In genomic region chr2:240437181-240437860, GRCh38 we compare ENCODE assay signal across 9 cellular contexts. TPM values are rescaled to one million over a fixed set of nuclear protein-coding genes. Genes with fewer than 3 reads are reported as not detected.
DNase-seq lines count a peak whose midpoint lies in the region; ATAC-seq and TF ChIP-seq lines count a peak whose summit lies in the region.
"Had no signal": no experiment of that assay in that cellular context is flagged by ENCODE, and none has a peak within 500 bp of the region (broad histone marks: within the 10 kb centered on the region; RNA-seq: fewer than 3 reads in every experiment).

No MANE protein-coding gene starts in this region.

- ATAC-seq in CD4-positive, CD25-positive, alpha-beta regulatory T cell (ENCODE audit: low read depth in 2 of 2) = no peak
- ATAC-seq in RWPE2 (ENCODE audit: low read depth) (no peak), HG02981 (IDR thresholded peaks at IDR 0.05; ENCODE audit: unreplicated experiment) (no peak)

- no peak overlapping the region for H3K27ac ChIP-seq in CD4-positive, CD25-positive, alpha-beta regulatory T cell (ENCODE audit: insufficient read depth, low read length, poor library complexity, severe bottlenecking)
- peak overlapping the region; percentile 96 for H3K27ac ChIP-seq in RWPE2 (ENCODE audit: poor library complexity, severe bottlenecking)
- H3K27ac ChIP-seq in ovary = no peak overlapping the region

- H3K27me3 Mint-ChIP-seq in CD4-positive, CD25-positive, alpha-beta regulatory T cell = peaks cover 17% of the 10 kb centered on the region

- WGBS in ovary, 3 donors = 71 to 75% (median 74%) methylated on average over 10 to 12 of the region's 12 CpGs

- no peak for TF ChIP-seq CTCF in RWPE2 (IDR thresholded peaks at IDR 0.05; ENCODE audit: poor library complexity, severe bottlenecking)
- no peak for TF ChIP-seq CTCF in fibroblast of villous mesenchyme (IDR thresholded peaks at IDR 0.05; ENCODE audit: insufficient read depth, low read depth, low read length)
- TF ChIP-seq CTCF in ovary (IDR thresholded peaks at IDR 0.05) = no peak

- no peak for TF ChIP-seq EP300 in ovary (IDR thresholded peaks at IDR 0.05)

- peaks cover 0 to 1% (median 0%) of the 10 kb centered on the region in 7 donors for H3K9me3 Mint-ChIP-seq in CD4-positive, CD25-positive, alpha-beta regulatory T cell

- TF ChIP-seq POLR2A in ovary (IDR thresholded peaks at IDR 0.05) = no peak

- no peak overlapping the region for H3K27ac Mint-ChIP-seq in CD4-positive, CD25-positive, alpha-beta regulatory T cell

- no peak for DNase-seq in CD4-positive, CD25-positive, alpha-beta regulatory T cell
- DNase-seq in RWPE2 (ENCODE audit: low spot score) (peak; percentile 61), fibroblast of villous mesenchyme (ENCODE audit: low read depth) (no peak), ovary (peak in 4 of 5 donors; percentile 28 to 43 (median 38)), DMS53 treated with DMSO at 0.1 percent for 48 hours (lab: John Stamatoyannopoulos, UW; ENCODE audit: unreplicated experiment) (no peak), NCI-H2107 (lab: John Stamatoyannopoulos, UW) (no peak)
- no peak for DNase-seq in activated CD4-positive, alpha-beta T cell treated with anti-CD3 and anti-CD28 coated beads for 48 hours
- DNase-seq: NCI-H1436 treated with DMSO at 0.1 percent for 48 hours had no signal

- H3K4me3 Mint-ChIP-seq in CD4-positive, CD25-positive, alpha-beta regulatory T cell = peak overlapping the region in 3 of 4 donors; percentile 11 to 73 (median 66)

- no peaks in the 10 kb centered on the region for H3K36me3 Mint-ChIP-seq in CD4-positive, CD25-positive, alpha-beta regulatory T cell

- intact Hi-C loops in ovary (cut with DNase I) = loop anchor here in 1 of 4 donors (5.0 kb wide), 1 partner anchor 125 kb away; the partner anchor contains the start of gene DUSP28

- no peaks in the 10 kb centered on the region for H3K36me3 ChIP-seq in CD4-positive, CD25-positive, alpha-beta regulatory T cell (ENCODE audit: control insufficient read depth, insufficient read depth, low read length)
- H3K36me3 ChIP-seq in RWPE2 (ENCODE audit: low read depth) (peaks cover under 1% of the 10 kb centered on the region; the same call in 1 of the 2 replicates), ovary (no peaks in the 10 kb centered on the region)

- peaks cover 20% of the 10 kb centered on the region for H3K4me1 ChIP-seq in CD4-positive, CD25-positive, alpha-beta regulatory T cell (ENCODE audit: control insufficient read depth, insufficient read depth, low read length, poor library complexity, severe bottlenecking)
- H3K4me1 ChIP-seq in RWPE2 (ENCODE audit: insufficient read depth, poor library complexity, severe bottlenecking) (peaks cover 27% of the 10 kb centered on the region), ovary (ENCODE audit: insufficient read depth) (peaks cover 17% of the 10 kb centered on the region)

- no peak overlapping the region for H3K4me3 ChIP-seq in CD4-positive, CD25-positive, alpha-beta regulatory T cell (ENCODE audit: low read depth, low read length)
- H3K4me3 ChIP-seq in RWPE2 (ENCODE audit: severe bottlenecking) (peak overlapping the region; percentile 99), fibroblast of villous mesenchyme (ENCODE audit: low read depth, low read length) (peak overlapping the region; percentile 67), ovary (peak overlapping the region; percentile 66)

- peaks cover 9% of the 10 kb centered on the region for H3K27me3 ChIP-seq in CD4-positive, CD25-positive, alpha-beta regulatory T cell (ENCODE audit: control insufficient read depth, insufficient read depth, low read length)
- no peaks in the 10 kb centered on the region for H3K27me3 ChIP-seq in RWPE2 (ENCODE audit: insufficient read depth, poor library complexity, severe bottlenecking)
- no peaks in the 10 kb centered on the region for H3K27me3 ChIP-seq in ovary

- peaks cover 0 to 13% (median 1%) of the 10 kb centered on the region in 4 donors for H3K4me1 Mint-ChIP-seq in CD4-positive, CD25-positive, alpha-beta regulatory T cell

- no peaks in the 10 kb centered on the region for H3K9me3 ChIP-seq in CD4-positive, CD25-positive, alpha-beta regulatory T cell (ENCODE audit: control insufficient read depth in 2 of 2, low read length in 2 of 2)
- H3K9me3 ChIP-seq in RWPE2 (ENCODE audit: severe bottlenecking) (no peaks in the 10 kb centered on the region), ovary (no peaks in the 10 kb centered on the region)

RNA-seq across cellular contexts. Expression of gene GPC1, which starts 1.9 kb away (rescaled TPM):
- 0.91 TPM for total RNA-seq in CD4-positive, CD25-positive, alpha-beta regulatory T cell
- under 1 TPM; 0.06 to 0.48 (median 0.26) TPM for polyA plus RNA-seq in CD4-positive, CD25-positive, alpha-beta regulatory T cell
- total RNA-seq in fibroblast of villous mesenchyme (88.9 and 106 TPM in 2 replicates), ovary (100 to 1,000 TPM in 1 of 7 donors, 10 to 100 TPM in 6; 27.2 to 149 (median 73.3) TPM)
- polyA plus RNA-seq in ovary = 10 to 100 TPM in 1 of 2 donors, 1 to 10 TPM in 1; 2.9 to 63.3 TPM

Comparison
In these comparisons a context has a peak if more than half of its experiments do, and no peak if none do; other contexts are left out.
1. DNase-seq: peak in RWPE2 (single experiment) and ovary (4 of 5); none in CD4-positive, CD25-positive, alpha-beta regulatory T cell (0 of 3), fibroblast of villous mesenchyme (single experiment), DMS53 treated with DMSO at 0.1 percent for 48 hours (single experiment), NCI-H2107 (single experiment) and activated CD4-positive, alpha-beta T cell treated with anti-CD3 and anti-CD28 coated beads for 48 hours (single experiment).
2. RNA of gene GPC1, which starts 1.9 kb away (total RNA-seq): 88.9 to 106 TPM in fibroblast of villous mesenchyme and 27.2 to 149 TPM in ovary; 0.91 TPM in CD4-positive, CD25-positive, alpha-beta regulatory T cell (single experiment); every median in the first group is over 10 times any median in the second.